ENCODE assay signal across 1 cellular context in genomic region chr6:105401247-105402089, GRCh38.
A peak's percentile ranks its signal among the peaks of the same experiment; 100 is the strongest.
TF ChIP-seq lines count a peak whose summit lies in the region.

No MANE protein-coding gene starts in this region.

TF ChIP-seq in K562, 482 proteins besides CTCF, POLR2A, EP300 and RAD21 (continued from another document):
- TF ChIP-seq MGA (IDR thresholded peaks at IDR 0.05) (peak; percentile 70), ZNF780A (CRISPR knock-in tag; IDR thresholded peaks at IDR 0.05) (no peak), L3MBTL2 (IDR thresholded peaks at IDR 0.05) (peak; percentile 73), BHLHE40 (IDR thresholded peaks at IDR 0.05; ENCODE audit: low read length) (peak; percentile 18; the same call in 1 of the 2 replicates), ZNF24 (IDR thresholded peaks at IDR 0.05) (peak; percentile 80), REST (CRISPR knock-in tag; IDR thresholded peaks at IDR 0.05; ENCODE audit: low read depth) (no peak)
- TF ChIP-seq, protein P1, sequence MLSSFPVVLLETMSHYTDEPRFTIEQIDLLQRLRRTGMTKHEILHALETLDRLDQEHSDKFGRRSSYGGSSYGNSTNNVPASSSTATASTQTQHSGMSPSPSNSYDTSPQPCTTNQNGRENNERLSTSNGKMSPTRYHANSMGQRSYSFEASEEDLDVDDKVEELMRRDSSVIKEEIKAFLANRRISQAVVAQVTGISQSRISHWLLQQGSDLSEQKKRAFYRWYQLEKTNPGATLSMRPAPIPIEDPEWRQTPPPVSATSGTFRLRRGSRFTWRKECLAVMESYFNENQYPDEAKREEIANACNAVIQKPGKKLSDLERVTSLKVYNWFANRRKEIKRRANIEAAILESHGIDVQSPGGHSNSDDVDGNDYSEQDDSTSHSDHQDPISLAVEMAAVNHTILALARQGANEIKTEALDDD (IDR thresholded peaks at IDR 0.05): peak; percentile 44; the same call in 1 of the 2 replicates
- TF ChIP-seq, protein P2, sequence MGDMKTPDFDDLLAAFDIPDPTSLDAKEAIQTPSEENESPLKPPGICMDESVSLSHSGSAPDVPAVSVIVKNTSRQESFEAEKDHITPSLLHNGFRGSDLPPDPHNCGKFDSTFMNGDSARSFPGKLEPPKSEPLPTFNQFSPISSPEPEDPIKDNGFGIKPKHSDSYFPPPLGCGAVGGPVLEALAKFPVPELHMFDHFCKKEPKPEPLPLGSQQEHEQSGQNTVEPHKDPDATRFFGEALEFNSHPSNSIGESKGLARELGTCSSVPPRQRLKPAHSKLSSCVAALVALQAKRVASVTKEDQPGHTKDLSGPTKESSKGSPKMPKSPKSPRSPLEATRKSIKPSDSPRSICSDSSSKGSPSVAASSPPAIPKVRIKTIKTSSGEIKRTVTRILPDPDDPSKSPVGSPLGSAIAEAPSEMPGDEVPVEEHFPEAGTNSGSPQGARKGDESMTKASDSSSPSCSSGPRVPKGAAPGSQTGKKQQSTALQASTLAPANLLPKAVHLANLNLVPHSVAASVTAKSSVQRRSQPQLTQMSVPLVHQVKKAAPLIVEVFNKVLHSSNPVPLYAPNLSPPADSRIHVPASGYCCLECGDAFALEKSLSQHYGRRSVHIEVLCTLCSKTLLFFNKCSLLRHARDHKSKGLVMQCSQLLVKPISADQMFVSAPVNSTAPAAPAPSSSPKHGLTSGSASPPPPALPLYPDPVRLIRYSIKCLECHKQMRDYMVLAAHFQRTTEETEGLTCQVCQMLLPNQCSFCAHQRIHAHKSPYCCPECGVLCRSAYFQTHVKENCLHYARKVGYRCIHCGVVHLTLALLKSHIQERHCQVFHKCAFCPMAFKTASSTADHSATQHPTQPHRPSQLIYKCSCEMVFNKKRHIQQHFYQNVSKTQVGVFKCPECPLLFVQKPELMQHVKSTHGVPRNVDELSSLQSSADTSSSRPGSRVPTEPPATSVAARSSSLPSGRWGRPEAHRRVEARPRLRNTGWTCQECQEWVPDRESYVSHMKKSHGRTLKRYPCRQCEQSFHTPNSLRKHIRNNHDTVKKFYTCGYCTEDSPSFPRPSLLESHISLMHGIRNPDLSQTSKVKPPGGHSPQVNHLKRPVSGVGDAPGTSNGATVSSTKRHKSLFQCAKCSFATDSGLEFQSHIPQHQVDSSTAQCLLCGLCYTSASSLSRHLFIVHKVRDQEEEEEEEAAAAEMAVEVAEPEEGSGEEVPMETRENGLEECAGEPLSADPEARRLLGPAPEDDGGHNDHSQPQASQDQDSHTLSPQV (IDR thresholded peaks at IDR 0.05): 0 out of 2 replicates have a peak, but pooled peaks have one; percentile 41
